ENCODE assay signal across 8 cellular contexts in the genomic region with DNA sequence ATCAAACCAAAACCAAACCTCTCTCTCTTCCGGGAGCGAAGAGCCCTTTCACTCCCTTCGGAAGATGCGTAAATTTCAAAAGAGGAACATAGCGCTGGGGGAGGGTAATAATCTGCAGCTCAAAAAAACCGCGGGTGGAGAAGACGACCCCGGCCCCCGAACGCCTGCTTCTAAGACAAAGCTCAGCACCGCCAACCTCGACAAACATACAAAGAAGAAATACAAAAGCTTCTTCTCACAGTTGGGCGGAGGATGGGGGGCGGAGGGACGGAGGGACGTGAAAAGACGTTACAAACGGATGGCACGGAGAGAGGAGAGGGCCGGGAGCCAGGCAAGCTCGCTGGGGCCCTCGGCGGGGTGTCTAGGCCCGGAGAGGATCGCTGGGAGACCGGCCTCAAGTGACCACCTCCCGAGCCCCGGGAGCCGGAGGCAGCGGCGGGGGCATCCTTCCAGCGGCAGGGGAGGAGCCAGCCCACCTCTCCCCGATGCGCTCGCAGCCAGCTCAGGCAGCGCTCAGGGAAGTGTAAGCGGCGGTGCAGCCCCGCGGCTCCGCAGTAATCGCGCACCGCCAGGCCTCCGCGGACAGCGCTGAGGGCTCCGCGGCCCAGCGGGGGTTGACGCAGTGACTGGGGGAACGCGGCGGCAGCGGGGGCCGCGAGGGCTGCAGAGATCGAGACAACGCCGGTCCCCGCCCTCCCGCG. TPM values are rescaled to one million over a fixed set of nuclear protein-coding genes. Genes with fewer than 3 reads are reported as not detected.
DNase-seq lines count a peak whose midpoint lies in the region; ATAC-seq and TF ChIP-seq lines count a peak whose summit lies in the region.

No MANE protein-coding gene starts in this region.

- intact Hi-C loops in Caco-2 (cut with micrococcal nuclease; ENCODE audit: unreplicated experiment) (loop anchor here (1.0 to 10.0 kb wide), 3 partner anchors 15 to 304 kb away; partner anchors contain the start of genes KDM7A and RAB19), left ventricle myocardium superior (cut with micrococcal nuclease) (no loop called here), posterior vena cava (cut with DNase I) (no loop called here)

- peak overlapping the region; percentile 84 for H3K27ac Mint-ChIP-seq in Caco-2 (ENCODE audit: unreplicated experiment)

- ATAC-seq in GM21367 (IDR thresholded peaks at IDR 0.05; ENCODE audit: unreplicated experiment) (peak; percentile 6), left ventricle myocardium superior (peak; percentile 30)

- no peaks in the 10 kb centered on the region for H3K9me3 ChIP-seq in Caco-2
- H3K9me3 ChIP-seq in SJSA1 (replicated peaks) = no peaks in the 10 kb centered on the region
- no peaks in the 10 kb centered on the region for H3K9me3 ChIP-seq in adipocyte (ENCODE audit: control insufficient read depth, low read length)

- H3K4me3 ChIP-seq in Caco-2 (ENCODE audit: low read depth, low read length) = peak overlapping the region; percentile 99
- peak overlapping the region; percentile 80 for H3K4me3 ChIP-seq in SJSA1
- H3K4me3 ChIP-seq in adipocyte (ENCODE audit: low read length) = peak overlapping the region; percentile 92

- POLR2A ChIA-PET in Caco-2 (lab: Charles Lee) = interaction anchor here (0.6 to 1.3 kb wide), 4 partner anchors 11 to 216 kb away, joined by 3 to 7 read pairs (median 6); no protein-coding TSS in a partner anchor

- H3K27ac ChIP-seq in SJSA1 = peak overlapping the region; percentile 31

- no peaks in the 10 kb centered on the region for H3K27me3 ChIP-seq in Caco-2 (replicated peaks; ENCODE audit: control insufficient read depth, insufficient read depth, low read length)
- H3K27me3 ChIP-seq in SJSA1 (replicated peaks) = no peaks in the 10 kb centered on the region
- H3K27me3 ChIP-seq in adipocyte (replicated peaks; ENCODE audit: control insufficient read depth, insufficient read depth, low read length) = no peaks in the 10 kb centered on the region

- peak overlapping the region; percentile 90 for H3K9ac ChIP-seq in adipocyte (ENCODE audit: low read length)

- no TSS peak for BruUV-seq in Caco-2 (replicated peaks; lab: Mats Ljungman, UMichigan)

- peak overlapping the region; percentile 79 for H3K4me3 Mint-ChIP-seq in Caco-2 (ENCODE audit: unreplicated experiment)

- H3K36me3 ChIP-seq in Caco-2 (ENCODE audit: control insufficient read depth, insufficient read depth, low read length) = no peaks in the 10 kb centered on the region
- H3K36me3 ChIP-seq in SJSA1 = peaks cover 6% of the 10 kb centered on the region; the same call in 1 of the 2 replicates
- no peaks in the 10 kb centered on the region for H3K36me3 ChIP-seq in adipocyte (ENCODE audit: control insufficient read depth, insufficient read depth, low read length, severe bottlenecking)

- CTCF ChIA-PET in Caco-2 (lab: Charles Lee) = interaction anchor here (0.9 to 1.6 kb wide), 2 partner anchors 14 to 39 kb away, joined by 4 to 10 read pairs; no protein-coding TSS in a partner anchor

- H3K27me3 Mint-ChIP-seq in Caco-2 (ENCODE audit: insufficient read depth, unreplicated experiment) = no peaks in the 10 kb centered on the region

- DNase-seq in Caco-2 = peak in 1 of 2 experiments; percentile 53
- DNase-seq in HPDE6-E6E7 (ENCODE audit: extremely low spot score) = peak; percentile 19
- peak; percentile 49 to 51 for DNase-seq in SJSA1 (ENCODE audit: low read depth in 1 of 2, low spot score in 2 of 2)
- peak; percentile 75 for DNase-seq in adipocyte (ENCODE audit: low read depth)
- DNase-seq in left ventricle myocardium superior = no peak
- DNase-seq in posterior vena cava (ENCODE audit: low spot score) = peak; percentile 84
- DNase-seq in pons (ENCODE audit: low spot score) = no peak

- TF ChIP-seq CTCF in Caco-2 (IDR thresholded peaks at IDR 0.05; ENCODE audit: insufficient read depth in 1 of 2, low read depth in 1 of 2, low read length in 1 of 2, severe bottlenecking in 1 of 2, unreplicated experiment in 1 of 2) = no peak

- H3K9me3 Mint-ChIP-seq in Caco-2 (ENCODE audit: unreplicated experiment) = no peaks in the 10 kb centered on the region

- H3K4me1 Mint-ChIP-seq in Caco-2 (ENCODE audit: low read depth, unreplicated experiment) = peaks cover 6% of the 10 kb centered on the region

- H3K4me1 ChIP-seq in Caco-2 (no peaks in the 10 kb centered on the region), SJSA1 (replicated peaks) (peaks cover 9% of the 10 kb centered on the region), adipocyte (ENCODE audit: control insufficient read depth, insufficient read depth, low read length) (peaks cover 7% of the 10 kb centered on the region)

- H3K36me3 Mint-ChIP-seq in Caco-2 (ENCODE audit: insufficient read depth, unreplicated experiment) = peaks cover 6% of the 10 kb centered on the region

RNA-seq across cellular contexts. Expression of gene MKRN1, which starts 0.8 kb away (rescaled TPM):
- total RNA-seq in Caco-2 (2022) (62.4 and 73.0 TPM in 2 replicates), left ventricle myocardium superior (118 TPM), posterior vena cava (10 to 100 TPM; 59.1 to 74.7 TPM)
- 46.6 and 50.5 TPM in 2 replicates for total RNA-seq in SJSA1 (2014; rRNA removed; shearing (Covaris generic))

Comparison
In these comparisons a context has a peak if more than half of its experiments do, and no peak if none do; other contexts are left out.
1. DNase-seq: peak in HPDE6-E6E7 (single experiment), SJSA1 (2 of 2), adipocyte (single experiment) and posterior vena cava (single experiment); none in left ventricle myocardium superior (single experiment) and pons (single experiment).
2. Peak in every context shown above with its lines, with median percentiles within 50 percentile points of each other: H3K4me3 ChIP-seq.